In the genomic region with DNA sequence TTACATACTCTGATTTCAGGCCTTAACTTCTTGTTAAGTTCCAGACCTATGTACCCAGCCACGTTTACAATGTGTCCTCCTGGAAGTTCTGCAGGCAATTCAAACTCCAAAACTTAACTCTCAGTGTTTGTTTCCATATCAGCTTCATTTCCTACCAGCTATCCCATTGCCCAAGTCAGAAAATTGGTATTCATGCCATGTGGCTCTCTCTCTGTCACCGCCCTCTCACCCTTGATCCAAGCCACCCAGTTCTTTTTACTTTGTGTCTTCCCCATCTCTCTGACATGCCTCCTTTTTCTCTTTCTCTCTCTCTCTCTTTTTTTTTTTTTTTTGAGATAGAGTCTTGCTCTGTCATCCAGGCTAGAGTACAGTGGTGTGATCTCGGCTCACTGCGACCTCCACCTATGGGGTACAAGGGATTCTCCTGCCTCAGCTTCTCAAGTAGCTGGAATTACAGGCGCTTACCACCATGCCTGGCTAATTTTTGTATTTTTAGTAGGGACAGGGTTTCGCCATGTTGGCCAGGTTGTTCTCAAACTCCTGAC, we compare ENCODE assay signal across 30 cellular contexts. TPM values are rescaled to one million over a fixed set of nuclear protein-coding genes. Genes with fewer than 3 reads are reported as not detected.
DNase-seq lines count a peak whose midpoint lies in the region; ATAC-seq, FAIRE-seq and TF ChIP-seq lines count a peak whose summit lies in the region.
"Had no signal": no experiment of that assay in that cellular context is flagged by ENCODE, and none has a peak within 500 bp of the region (broad histone marks: within the 10 kb centered on the region; RNA-seq: fewer than 3 reads in every experiment).

No MANE protein-coding gene starts in this region.

- H2AFZ ChIP-seq in K562 (ENCODE audit: low read depth, low read length) (peak overlapping the region; percentile 67), hepatocyte (no peak overlapping the region)
- H2AFZ ChIP-seq: PC-9 had no signal

- BruUV-seq in K562 (replicated peaks; lab: Mats Ljungman, UMichigan): no TSS peak

- POLR2A ChIA-PET in activated CD4-positive, alpha-beta memory T cell treated with anti-CD3 and anti-CD28 coated beads, Interleukin-2, amount 10 ng/mL, durations not matched to agents 7 days and 5 days (lab: Charles Lee): interaction anchor here (1.0 to 1.5 kb wide), 2 partner anchors 10 to 35 kb away, joined by 4 read pairs; no protein-coding TSS in a partner anchor
- POLR2A ChIA-PET in activated CD4-positive, alpha-beta memory T cell treated with anti-CD3 and anti-CD28 coated beads for 36 hours (lab: Charles Lee): no interaction called here
- POLR2A ChIA-PET in CD8-positive, alpha-beta memory T cell (lab: Charles Lee): no interaction called here
- POLR2A ChIA-PET in K562 (lab: Yijun Ruan, JAX): no interaction called here

- peak overlapping the region in 1 of 2 experiments; percentile 84; a peak in 3 of 4 replicates for H3K9ac ChIP-seq in K562 (ENCODE audit: insufficient read depth in 1 of 2, low read depth in 2 of 2, low read length in 2 of 2)
- H3K9ac ChIP-seq: BLaER1 treated with 17β-estradiol and CSF1 and Interleukin-3, amounts not matched to agents 10 nM and 100 nM; KMS-11 had no signal

- TF ChIP-seq CTCF in K562 (IDR thresholded peaks at IDR 0.05 in 2 of 3, conservative IDR thresholded peaks at IDR 0.05 in 1 of 3; ENCODE audit: insufficient read depth in 2 of 3, low read depth in 1 of 3, low read length in 3 of 3) (no peak), hepatocyte (IDR thresholded peaks at IDR 0.05; ENCODE audit: poor library complexity) (no peak)

- WGBS in K562 (ENCODE audit: insufficient coverage, low coverage, missing lambda C conversion rate): 31% methylated on average over 6 of the region's 6 CpGs
- WGBS in hepatocyte (ENCODE audit: low lambda C conversion rate, missing lambda C conversion rate): 90% methylated on average over 6 of the region's 6 CpGs

- intact Hi-C loops in activated CD4-positive, alpha-beta memory T cell treated with anti-CD3 and anti-CD28 coated beads for 36 hours (cut with micrococcal nuclease): no loop called here
- intact Hi-C loops in K562 (cut with micrococcal nuclease): no loop called here

- ATAC-seq in K562 (peak; percentile 2; the same call in 2 of the 3 replicates), GM18909 (IDR thresholded peaks at IDR 0.05; ENCODE audit: poor library complexity, unreplicated experiment) (no peak)
- ATAC-seq: CD8-positive, alpha-beta T cell; Right ventricle myocardium inferior; SK-N-SH treated with all-trans-retinoic acid at 6 μM for 48 hours had no signal

- TF ChIP-seq POLR2A in K562 (conservative IDR thresholded peaks at IDR 0.05): no peak

- H3K27me3 ChIP-seq in CD8-positive, alpha-beta memory T cell (ENCODE audit: insufficient read depth, low read length, poor library complexity, severe bottlenecking): no peaks in the 10 kb centered on the region
- no peaks in the 10 kb centered on the region for H3K27me3 ChIP-seq in K562 (ENCODE audit: control insufficient read depth in 2 of 2, insufficient read depth in 2 of 2, low read length in 2 of 2)
- no peaks in the 10 kb centered on the region for H3K27me3 ChIP-seq in hepatocyte
- H3K27me3 ChIP-seq: BLaER1 treated with 17β-estradiol and CSF1 and Interleukin-3, amounts not matched to agents 10 nM and 100 nM; SJCRH30 had no signal

- no peak for FAIRE-seq in K562 (lab: Jason Lieb, UNC)
- FAIRE-seq: GM12892, GM19239 had no signal

- CTCF ChIA-PET in activated CD4-positive, alpha-beta memory T cell treated with anti-CD3 and anti-CD28 coated beads, Interleukin-2, amount 10 ng/mL, durations not matched to agents 7 days and 5 days (lab: Charles Lee): interaction anchor here (0.7 to 3.5 kb wide), 3 partner anchors 9 to 418 kb away, joined by 3 to 20 read pairs (median 4); partner anchors contain the start of gene ARL4A
- CTCF ChIA-PET in activated CD4-positive, alpha-beta memory T cell treated with anti-CD3 and anti-CD28 coated beads for 36 hours (lab: Charles Lee): no interaction called here
- CTCF ChIA-PET in CD8-positive, alpha-beta memory T cell (lab: Charles Lee): no interaction called here
- CTCF ChIA-PET in K562 (lab: Yijun Ruan, JAX; ENCODE audit: low intra/inter-chr PET ratio): no interaction called here

- DNase-seq in activated CD4-positive, alpha-beta memory T cell treated with anti-CD3 and anti-CD28 coated beads, Interleukin-2, amount 10 ng/mL, durations not matched to agents 7 days and 5 days: no peak
- DNase-seq in activated CD4-positive, alpha-beta memory T cell treated with anti-CD3 and anti-CD28 coated beads for 36 hours: no peak
- no peak for DNase-seq in CD8-positive, alpha-beta memory T cell
- DNase-seq in K562 (ENCODE audit: extremely low read depth in 1 of 4, low spot score in 3 of 4) (peak in 1 of 4 experiments; percentile 56), hepatocyte (ENCODE audit: low spot score) (no peak), AG08396 (ENCODE audit: low spot score) (no peak)
- DNase-seq: AML-193; CD8-positive, alpha-beta T cell; DMS 273 treated with DMSO at 0.1 percent for 48 hours; DMS79; EL; GF-D8; H7; MV-4-11; NCI-H1105 treated with DMSO at 0.1 percent for 48 hours; NCI-H146; NCI-H1930; NCI-H2107; NCI-H524; NCI-H774; NK-92 treated with Interleukin-12 subunit alpha and Interleukin-12 subunit beta, amount 100 ng/mL, for 24 hours; PC-9; SJCRH30 had no signal

- peaks cover 11% of the 10 kb centered on the region for H3K36me3 Mint-ChIP-seq in activated CD4-positive, alpha-beta memory T cell treated with anti-CD3 and anti-CD28 coated beads, Interleukin-2, amount 10 ng/mL, durations not matched to agents 7 days and 5 days (ENCODE audit: low read depth)
- H3K36me3 Mint-ChIP-seq in activated CD4-positive, alpha-beta memory T cell treated with anti-CD3 and anti-CD28 coated beads for 36 hours: no peaks in the 10 kb centered on the region
- peaks cover 0 to 2% (median 0%) of the 10 kb centered on the region in 3 donors for H3K36me3 Mint-ChIP-seq in CD8-positive, alpha-beta memory T cell
- H3K36me3 Mint-ChIP-seq: CD8-positive, alpha-beta T cell had no signal

- H3K79me2 ChIP-seq in K562 (ENCODE audit: control insufficient read depth, insufficient read depth, low read length) (peaks cover 76% of the 10 kb centered on the region), hepatocyte (no peaks in the 10 kb centered on the region)

- H3K4me2 ChIP-seq in K562 (ENCODE audit: insufficient read depth, low read length) (peak overlapping the region; percentile 27; the same call in 1 of the 2 replicates), hepatocyte (no peak overlapping the region)
- H3K4me2 ChIP-seq: KMS-11, PC-9 had no signal

- H3K9me1 ChIP-seq in K562 (ENCODE audit: control insufficient read depth, insufficient read depth, low read length): no peaks in the 10 kb centered on the region

- no peak overlapping the region for H3K4me3 Mint-ChIP-seq in activated CD4-positive, alpha-beta memory T cell treated with anti-CD3 and anti-CD28 coated beads, Interleukin-2, amount 10 ng/mL, durations not matched to agents 7 days and 5 days
- no peak overlapping the region for H3K4me3 Mint-ChIP-seq in activated CD4-positive, alpha-beta memory T cell treated with anti-CD3 and anti-CD28 coated beads for 36 hours
- H3K4me3 Mint-ChIP-seq in CD8-positive, alpha-beta memory T cell: no peak overlapping the region
- H3K4me3 Mint-ChIP-seq: CD8-positive, alpha-beta T cell had no signal

- no peaks in the 10 kb centered on the region for H3K9me2 ChIP-seq in hepatocyte (replicated peaks; ENCODE audit: insufficient read depth)

- in situ Hi-C loops in K562 (cut with MboI): loop anchor here (25.0 kb wide), 1 partner anchor 1266 kb away; the partner anchor contains the start of gene ETV1

- no peaks in the 10 kb centered on the region for H3K9me3 Mint-ChIP-seq in activated CD4-positive, alpha-beta memory T cell treated with anti-CD3 and anti-CD28 coated beads, Interleukin-2, amount 10 ng/mL, durations not matched to agents 7 days and 5 days
- H3K9me3 Mint-ChIP-seq in activated CD4-positive, alpha-beta memory T cell treated with anti-CD3 and anti-CD28 coated beads for 36 hours: no peaks in the 10 kb centered on the region
- no peaks in the 10 kb centered on the region for H3K9me3 Mint-ChIP-seq in CD8-positive, alpha-beta memory T cell
- H3K9me3 Mint-ChIP-seq: CD8-positive, alpha-beta T cell had no signal

- H3K4me1 ChIP-seq in CD8-positive, alpha-beta memory T cell (ENCODE audit: insufficient read depth, low read length): no peaks in the 10 kb centered on the region
- H3K4me1 ChIP-seq in K562 (replicated peaks in 1 of 2; ENCODE audit: control insufficient read depth in 2 of 2, insufficient read depth in 2 of 2, low read length in 2 of 2) (peaks cover 25 to 80% of the 10 kb centered on the region in 2 experiments), hepatocyte (ENCODE audit: insufficient read depth) (peaks cover 7% of the 10 kb centered on the region)
- H3K4me1 ChIP-seq: SJCRH30 had no signal

- H3K27ac ChIP-seq in CD8-positive, alpha-beta memory T cell (ENCODE audit: low read depth, low read length): peak overlapping the region; percentile 71
- peak overlapping the region; percentile 95 for H3K27ac ChIP-seq in K562 (ENCODE audit: extremely low read depth, low read depth, low read length)
- peak overlapping the region; percentile 46 for H3K27ac ChIP-seq in hepatocyte
- H3K27ac ChIP-seq: KMS-11, PC-9, SJCRH30 had no signal

- no peaks in the 10 kb centered on the region for H3K27me3 Mint-ChIP-seq in activated CD4-positive, alpha-beta memory T cell treated with anti-CD3 and anti-CD28 coated beads, Interleukin-2, amount 10 ng/mL, durations not matched to agents 7 days and 5 days
- no peaks in the 10 kb centered on the region for H3K27me3 Mint-ChIP-seq in activated CD4-positive, alpha-beta memory T cell treated with anti-CD3 and anti-CD28 coated beads for 36 hours
- peaks cover 0 to 1% of the 10 kb centered on the region in 2 donors for H3K27me3 Mint-ChIP-seq in CD8-positive, alpha-beta memory T cell

- H3K4me3 ChIP-seq in CD8-positive, alpha-beta memory T cell (ENCODE audit: low read length): no peak overlapping the region
- H3K4me3 ChIP-seq in K562 (no peak overlapping the region), hepatocyte (no peak overlapping the region)
- H3K4me3 ChIP-seq: BLaER1 treated with 17β-estradiol and CSF1 and Interleukin-3, amounts not matched to agents 10 nM and 100 nM; PC-9; SJCRH30 had no signal

- no peak for TF ChIP-seq EP300 in K562 (IDR thresholded peaks at IDR 0.05; ENCODE audit: low read length)

- H3K9me3 ChIP-seq in CD8-positive, alpha-beta memory T cell (ENCODE audit: low read length): no peaks in the 10 kb centered on the region
- H3K9me3 ChIP-seq in K562 (replicated peaks; ENCODE audit: control insufficient read depth, insufficient read depth, low read depth, low read length) (no peaks in the 10 kb centered on the region), hepatocyte (ENCODE audit: low read depth) (no peaks in the 10 kb centered on the region)
- H3K9me3 ChIP-seq: BLaER1 treated with 17β-estradiol and CSF1 and Interleukin-3, amounts not matched to agents 10 nM and 100 nM; SJCRH30 had no signal

- peak overlapping the region; percentile 7 for H3K27ac Mint-ChIP-seq in activated CD4-positive, alpha-beta memory T cell treated with anti-CD3 and anti-CD28 coated beads, Interleukin-2, amount 10 ng/mL, durations not matched to agents 7 days and 5 days
- no peak overlapping the region for H3K27ac Mint-ChIP-seq in activated CD4-positive, alpha-beta memory T cell treated with anti-CD3 and anti-CD28 coated beads for 36 hours
- H3K27ac Mint-ChIP-seq in CD8-positive, alpha-beta memory T cell: no peak overlapping the region
- H3K27ac Mint-ChIP-seq: CD8-positive, alpha-beta T cell had no signal

- no peak for TF ChIP-seq RAD21 in K562 (CRISPR knock-in tag; conservative IDR thresholded peaks at IDR 0.05 in 1 of 2, IDR thresholded peaks at IDR 0.05 in 1 of 2)

- H4K20me1 ChIP-seq in K562 (replicated peaks; ENCODE audit: control insufficient read depth, insufficient read depth, low read length) (no peaks in the 10 kb centered on the region), hepatocyte (ENCODE audit: insufficient read depth, poor library complexity, severe bottlenecking) (no peaks in the 10 kb centered on the region)
- H4K20me1 ChIP-seq: BLaER1 treated with 17β-estradiol and CSF1 and Interleukin-3, amounts not matched to agents 10 nM and 100 nM had no signal

- peaks cover 48% of the 10 kb centered on the region for H3K4me1 Mint-ChIP-seq in activated CD4-positive, alpha-beta memory T cell treated with anti-CD3 and anti-CD28 coated beads, Interleukin-2, amount 10 ng/mL, durations not matched to agents 7 days and 5 days
- H3K4me1 Mint-ChIP-seq in activated CD4-positive, alpha-beta memory T cell treated with anti-CD3 and anti-CD28 coated beads for 36 hours (ENCODE audit: low read depth): peaks cover 18% of the 10 kb centered on the region
- peaks cover under 1 to 3% (median 3%) of the 10 kb centered on the region in 3 donors for H3K4me1 Mint-ChIP-seq in CD8-positive, alpha-beta memory T cell

- no peaks in the 10 kb centered on the region for H3K36me3 ChIP-seq in CD8-positive, alpha-beta memory T cell (ENCODE audit: insufficient read depth, low read length)
- H3K36me3 ChIP-seq in K562 (ENCODE audit: control insufficient read depth, insufficient read depth, low read length) (no peaks in the 10 kb centered on the region), hepatocyte (replicated peaks; ENCODE audit: insufficient read depth, low read depth) (no peaks in the 10 kb centered on the region)
- H3K36me3 ChIP-seq: BLaER1 treated with 17β-estradiol and CSF1 and Interleukin-3, amounts not matched to agents 10 nM and 100 nM; SJCRH30 had no signal

RNA-seq across cellular contexts. Expression of gene ARL4A, which starts 33.9 kb away (rescaled TPM):
- total RNA-seq in activated CD4-positive, alpha-beta memory T cell treated with anti-CD3 and anti-CD28 coated beads, Interleukin-2, amount 10 ng/mL, durations not matched to agents 7 days and 5 days: 10 to 100 TPM; 19.1 to 19.8 TPM
- 10 to 100 TPM; 11.3 to 12.7 TPM for total RNA-seq in activated CD4-positive, alpha-beta memory T cell treated with anti-CD3 and anti-CD28 coated beads for 36 hours
- total RNA-seq in CD8-positive, alpha-beta memory T cell: 10 to 100 TPM; 10.6 to 11.6 TPM
- 50.3 TPM for polyA plus RNA-seq in CD8-positive, alpha-beta memory T cell
- 106 and 313 TPM in 2 replicates for total RNA-seq in K562 (2011; cell fraction: chromatin; rRNA removed; ENCODE audit: low replicate concordance)
- 71.9 and 88.4 TPM in 2 replicates for total RNA-seq in K562 (2011; cell fraction: nucleolus; rRNA removed)
- 146 and 153 TPM in 2 replicates for total RNA-seq in K562 (2011; cell fraction: nucleoplasm; rRNA removed)
- total RNA-seq in K562 (2014; rRNA removed) (96.3 and 118 TPM in 2 replicates), K562 (2014; rRNA removed; fragmentation: Illumina TruSeq; extraction: Trizol) (226 and 276 TPM in 2 replicates), K562 (2015; rRNA removed; fragmentation: Illumina TruSeq; extraction: Trizol) (118 and 129 TPM in 2 replicates), K562 (2021) (130 and 134 TPM in 2 replicates), hepatocyte (64.0 and 66.7 TPM in 2 replicates)
- polyA plus RNA-seq in K562 (2011; rRNA removed) (170 and 244 TPM in 2 replicates), K562 (2014; fragmentation: Illumina TruSeq; extraction: Trizol) (172 and 178 TPM in 2 replicates), K562 (2014; fragmentation: Nextera tagmentation; extraction: Ambion mirVana) (100 to 1,000 TPM; 553 to 688 TPM), K562 (2014; rRNA removed) (143 and 153 TPM in 2 replicates), hepatocyte (59.3 and 60.3 TPM in 2 replicates)
- polyA plus RNA-seq in K562 (2011; cell fraction: cytosol; rRNA removed): 44.4 and 98.4 TPM in 2 replicates
- 65.4 and 97.9 TPM in 2 replicates for polyA plus RNA-seq in K562 (2011; cell fraction: nucleus; rRNA removed)
- polyA plus RNA-seq in K562 (2012): 85.7 and 127 TPM in 2 replicates
- 304 and 306 TPM in 2 replicates for polyA minus RNA-seq in K562 (2011; rRNA and poly(A)+ RNA removed)
- 57.3 and 86.6 TPM in 2 replicates for polyA minus RNA-seq in K562 (2011; cell fraction: cytosol; rRNA and poly(A)+ RNA removed)
- 110 and 254 TPM in 2 replicates for polyA minus RNA-seq in K562 (2011; cell fraction: nucleus; rRNA and poly(A)+ RNA removed)
